In the genomic region with DNA sequence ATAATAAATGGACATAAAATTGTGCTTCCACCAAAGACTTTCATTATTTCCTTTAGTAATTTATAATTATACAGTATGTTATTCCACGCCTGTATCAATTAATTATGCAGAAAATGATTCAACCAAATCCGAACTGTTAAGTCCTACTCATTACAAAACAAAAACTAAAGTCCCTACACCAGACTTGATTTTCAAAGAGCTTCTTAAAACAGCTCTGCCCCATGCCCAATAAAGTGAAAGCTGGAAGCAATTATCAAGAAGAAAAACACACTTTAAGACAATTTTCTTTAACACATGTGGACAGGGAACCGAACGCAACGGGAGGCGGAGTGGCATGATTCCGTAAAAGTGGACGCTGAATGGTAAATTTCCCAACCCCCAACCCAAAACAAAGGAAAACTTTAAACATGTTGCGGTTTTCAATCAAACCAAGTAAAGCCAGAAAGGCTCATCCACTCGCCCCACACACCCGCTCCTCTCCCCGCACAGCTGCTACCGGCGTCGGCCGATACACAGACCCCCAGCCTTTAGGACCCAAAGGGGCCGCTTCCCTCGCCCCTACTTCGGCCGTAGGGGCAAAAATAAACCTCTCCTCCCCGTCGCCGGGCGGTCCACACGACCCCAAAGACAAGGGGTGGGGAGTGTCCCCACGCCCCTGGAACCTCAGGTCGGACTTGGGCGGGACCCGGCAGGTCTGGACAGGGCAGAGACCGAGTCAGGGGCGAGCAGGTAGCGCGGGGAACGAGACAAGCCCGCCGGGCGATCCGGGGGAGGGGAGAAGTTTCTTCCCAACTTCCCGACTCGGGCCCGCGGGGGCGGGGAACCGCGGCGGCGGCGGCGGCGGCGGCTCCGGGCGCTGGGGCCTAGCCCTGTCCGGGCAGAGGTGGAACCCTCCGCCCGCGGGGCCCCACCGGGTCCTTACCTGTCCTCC, we compare ENCODE assay signal across 8 cellular contexts. TPM values are rescaled to one million over a fixed set of nuclear protein-coding genes. Genes with fewer than 3 reads are reported as not detected.
DNase-seq lines count a peak whose midpoint lies in the region; ATAC-seq lines count a peak whose summit lies in the region.

No MANE protein-coding gene starts in this region.

- H3K27me3 ChIP-seq in esophagus (ENCODE audit: control insufficient read depth in 1 of 2, insufficient read depth in 2 of 2, low read length in 2 of 2), result no peaks in the 10 kb centered on the region

- peak overlapping the region; percentile 86 to 95 (median 92) for H3K4me3 Mint-ChIP-seq in T-cell

- H3K9me3 Mint-ChIP-seq in T-cell, result no peaks in the 10 kb centered on the region

- peak; percentile 33 for ATAC-seq in GM18867 (IDR thresholded peaks at IDR 0.05; ENCODE audit: unreplicated experiment)
- peak; percentile 18 for ATAC-seq in HG03066 (IDR thresholded peaks at IDR 0.05; ENCODE audit: low read depth, unreplicated experiment)
- no peak for ATAC-seq in T-cell (replicated peaks in 1 of 4)

- no peaks in the 10 kb centered on the region for H3K36me3 Mint-ChIP-seq in T-cell

- H3K4me1 Mint-ChIP-seq in T-cell, result peaks cover 70 to 76% (median 73%) of the 10 kb centered on the region in 3 donors

- POLR2A ChIA-PET in T-cell (lab: Charles Lee), result interaction anchor here in 1 of 2 donors (0.6 to 1.0 kb wide), 3 partner anchors 15 to 27 kb away, joined by 3 to 4 read pairs (median 3); no protein-coding TSS in a partner anchor

- peak overlapping the region; percentile 84 to 98 for H3K4me3 ChIP-seq in esophagus (ENCODE audit: low read depth in 1 of 2, low read length in 2 of 2)

- 0 to 1% methylated on average over 42 to 58 of the region's 58 CpGs for WGBS in esophagus, 2 donors

- DNase-seq in AG08396 (ENCODE audit: low spot score) (peak; percentile 20), T-cell (peak in 3 of 34 experiments; percentile 1 to 7 (median 4)), myocyte (ENCODE audit: low read depth) (peak; percentile 53), NCI-H128 (lab: John Stamatoyannopoulos, UW; ENCODE audit: unreplicated experiment) (no peak), NCI-H2029 treated with DMSO at 0.1 percent for 48 hours (lab: John Stamatoyannopoulos, UW) (no peak)

- H3K4me1 ChIP-seq in esophagus (ENCODE audit: control insufficient read depth in 2 of 2, insufficient read depth in 2 of 2, low read length in 1 of 2), result peaks cover 0 to 5% of the 10 kb centered on the region in 2 donors

- H3K36me3 ChIP-seq in esophagus (ENCODE audit: control insufficient read depth in 2 of 2, insufficient read depth in 2 of 2, low read length in 1 of 2), result no peaks in the 10 kb centered on the region

- H3K27ac ChIP-seq in esophagus (ENCODE audit: low read depth in 2 of 2, low read length in 1 of 2), result peak overlapping the region; percentile 90 to 99

- no peaks in the 10 kb centered on the region for H3K9me3 ChIP-seq in esophagus (ENCODE audit: control insufficient read depth in 2 of 2, insufficient read depth in 1 of 2, low read depth in 1 of 2, low read length in 1 of 2)

- peaks cover 0 to 2% of the 10 kb centered on the region in 2 donors for H3K27me3 Mint-ChIP-seq in T-cell

- CTCF ChIA-PET in T-cell (lab: Charles Lee), result interaction anchor here (0.6 to 2.5 kb wide), 8 partner anchors 11 to 68 kb away, joined by 3 to 9 read pairs (median 3); no protein-coding TSS in a partner anchor

- peak overlapping the region; percentile 85 to 89 for H3K27ac Mint-ChIP-seq in T-cell

RNA-seq across cellular contexts. Expression of gene YES1, which starts 0.6 kb away (rescaled TPM):
- total RNA-seq in T-cell (10 to 100 TPM in 2 of 5 donors, 1 to 10 TPM in 3; 7.4 to 16.3 (median 8.2) TPM), myocyte (124 and 157 TPM in 2 replicates)
- polyA plus RNA-seq in esophagus, result 10 to 100 TPM; 15.4 to 18.4 TPM
- polyA plus RNA-seq in myocyte (2012), result 14.8 TPM

Comparison
In these comparisons a context has a peak if more than half of its experiments do, and no peak if none do; other contexts are left out.
1. DNase-seq: peak in AG08396 (single experiment) and myocyte (single experiment); none in NCI-H128 (single experiment) and NCI-H2029 treated with DMSO at 0.1 percent for 48 hours (single experiment).
2. ATAC-seq: peak in GM18867 (single experiment) and HG03066 (single experiment); none in T-cell (0 of 4).